7 cellular contexts compared by ENCODE assay signal in genomic region chr19:12720296-12720695, GRCh38. TPM values are rescaled to one million over a fixed set of nuclear protein-coding genes. Genes with fewer than 3 reads are reported as not detected.
A peak's percentile ranks its signal among the peaks of the same experiment; 100 is the strongest.
DNase-seq lines count a peak whose midpoint lies in the region; ATAC-seq, FAIRE-seq and TF ChIP-seq lines count a peak whose summit lies in the region.
"Had no signal": no experiment of that assay in that cellular context is flagged by ENCODE, and none has a peak within 500 bp of the region (broad histone marks: within the 10 kb centered on the region; RNA-seq: fewer than 3 reads in every experiment).

No MANE protein-coding gene starts in this region.

- no peak for FAIRE-seq in K562 (lab: Jason Lieb, UNC)

- in situ Hi-C loops in K562 (cut with MboI): no loop called here

- H3K4me1 ChIP-seq in HUES48 (ENCODE audit: control insufficient read depth, insufficient read depth, low read length) (no peaks in the 10 kb centered on the region), K562 (replicated peaks in 1 of 2; ENCODE audit: control insufficient read depth in 2 of 2, insufficient read depth in 2 of 2, low read length in 2 of 2) (peaks cover 10 to 45% of the 10 kb centered on the region in 2 experiments; a peak in 3 of 5 replicates), thyroid gland (peaks cover 22 to 25% of the 10 kb centered on the region in 2 donors)

- CTCF ChIA-PET in K562 (lab: Yijun Ruan, JAX; ENCODE audit: low intra/inter-chr PET ratio): no interaction called here

- peak overlapping the region; percentile 64 for H3K27ac Mint-ChIP-seq in osteocyte (ENCODE audit: unreplicated experiment)

- H2AFZ ChIP-seq in K562 (ENCODE audit: low read depth, low read length): no peak overlapping the region

- peaks cover 10% of the 10 kb centered on the region for H3K36me3 Mint-ChIP-seq in osteocyte (ENCODE audit: unreplicated experiment)

- H3K36me3 ChIP-seq in HUES48 (ENCODE audit: control insufficient read depth, insufficient read depth, low read length) (peaks cover 43% of the 10 kb centered on the region), K562 (ENCODE audit: control insufficient read depth, insufficient read depth, low read length) (peaks cover 54% of the 10 kb centered on the region), thyroid gland (peaks cover 13 to 20% of the 10 kb centered on the region in 2 donors)

- peaks cover 6% of the 10 kb centered on the region for H3K9me1 ChIP-seq in K562 (ENCODE audit: control insufficient read depth, insufficient read depth, low read length)

- H4K20me1 ChIP-seq in K562 (replicated peaks; ENCODE audit: control insufficient read depth, insufficient read depth, low read length): peaks cover 17% of the 10 kb centered on the region; the same call in 1 of the 2 replicates

- intact Hi-C loops in K562 (cut with micrococcal nuclease): no loop called here
- intact Hi-C loops in thyroid gland (cut with DNase I): no loop called here

- TF ChIP-seq EP300 in K562 (IDR thresholded peaks at IDR 0.05; ENCODE audit: low read length): no peak

- H3K27ac ChIP-seq in HUES48 (ENCODE audit: low read depth, low read length) (no peak overlapping the region), K562 (ENCODE audit: extremely low read depth, low read depth, low read length) (peak overlapping the region; percentile 87; the same call in 1 of the 3 replicates), thyroid gland (no peak overlapping the region)

- TF ChIP-seq CTCF in K562 (IDR thresholded peaks at IDR 0.05 in 2 of 3, conservative IDR thresholded peaks at IDR 0.05 in 1 of 3; ENCODE audit: insufficient read depth in 2 of 3, low read depth in 1 of 3, low read length in 3 of 3) (no peak), osteocyte (IDR thresholded peaks at IDR 0.05) (no peak), thyroid gland (IDR thresholded peaks at IDR 0.05) (no peak)

- POLR2A ChIA-PET in K562 (lab: Yijun Ruan, JAX): interaction anchor here (0.8 to 3.8 kb wide), 5 partner anchors 35 to 74 kb away, joined by 3 to 30 read pairs (median 4); partner anchors contain the start of gene JUNB

- H3K4me1 Mint-ChIP-seq in osteocyte (ENCODE audit: unreplicated experiment): peaks cover 32% of the 10 kb centered on the region

- WGBS in K562 (ENCODE audit: insufficient coverage, low coverage, missing lambda C conversion rate): 90% methylated on average over 10 of the region's 10 CpGs
- 90% methylated on average over 10 of the region's 10 CpGs for WGBS in thyroid gland, 2 donors

- no peaks in the 10 kb centered on the region for H3K9me3 ChIP-seq in HUES48 (ENCODE audit: control insufficient read depth, insufficient read depth, low read length)
- no peaks in the 10 kb centered on the region for H3K9me3 ChIP-seq in K562 (replicated peaks; ENCODE audit: control insufficient read depth, insufficient read depth, low read depth, low read length)
- H3K9me3 ChIP-seq in thyroid gland: no peaks in the 10 kb centered on the region

- peak overlapping the region; percentile 92 for H3K4me2 ChIP-seq in K562 (ENCODE audit: insufficient read depth, low read length)

- H3K27me3 ChIP-seq in HUES48 (ENCODE audit: control insufficient read depth, insufficient read depth, low read length) (no peaks in the 10 kb centered on the region), K562 (ENCODE audit: control insufficient read depth in 2 of 2, insufficient read depth in 2 of 2, low read length in 2 of 2) (no peaks in the 10 kb centered on the region), thyroid gland (no peaks in the 10 kb centered on the region)

- BruUV-seq in K562 (replicated peaks; lab: Mats Ljungman, UMichigan): no TSS peak

- no peak for DNase-seq in K562 (ENCODE audit: extremely low read depth in 1 of 4, low spot score in 3 of 4)
- DNase-seq in osteocyte (ENCODE audit: extremely low spot score, unreplicated experiment): no peak
- DNase-seq in thyroid gland: no peak

- H3K9me3 Mint-ChIP-seq in osteocyte (ENCODE audit: unreplicated experiment): no peaks in the 10 kb centered on the region

- peak overlapping the region; percentile 77 for H3K4me3 Mint-ChIP-seq in osteocyte (ENCODE audit: unreplicated experiment)

- TF ChIP-seq RAD21 in K562 (CRISPR knock-in tag; conservative IDR thresholded peaks at IDR 0.05 in 1 of 2, IDR thresholded peaks at IDR 0.05 in 1 of 2): no peak

- H3K4me3 ChIP-seq in HUES48 (ENCODE audit: low read depth, low read length) (peak overlapping the region; percentile 95), K562 (peak overlapping the region; percentile 82; the same call in 1 of the 2 replicates), thyroid gland (replicated peaks in 1 of 3) (peak overlapping the region in 1 of 3 donors; percentile 90)

- H3K9ac ChIP-seq in HUES48 (ENCODE audit: low read depth, low read length) (no peak overlapping the region), K562 (ENCODE audit: insufficient read depth in 1 of 2, low read depth in 2 of 2, low read length in 2 of 2) (peak overlapping the region; percentile 89 to 99)

- H3K79me2 ChIP-seq in K562 (ENCODE audit: control insufficient read depth, insufficient read depth, low read length): peaks cover 81% of the 10 kb centered on the region

- no peaks in the 10 kb centered on the region for H3K27me3 Mint-ChIP-seq in osteocyte (ENCODE audit: unreplicated experiment)

- TF ChIP-seq POLR2A in K562 (conservative IDR thresholded peaks at IDR 0.05) (no peak), thyroid gland (IDR thresholded peaks at IDR 0.05) (no peak)

- no peak for ATAC-seq in K562
- no peak for ATAC-seq in HG03571 (IDR thresholded peaks at IDR 0.05; ENCODE audit: unreplicated experiment)
- ATAC-seq in GM21825 (IDR thresholded peaks at IDR 0.05; ENCODE audit: unreplicated experiment): no peak

RNA-seq across cellular contexts. Expression of gene TNPO2, which starts 3.4 kb away (rescaled TPM):
- 399 and 932 TPM in 2 replicates for total RNA-seq in K562 (2011; cell fraction: chromatin; rRNA removed; ENCODE audit: low replicate concordance)
- 499 and 534 TPM in 2 replicates for total RNA-seq in K562 (2011; cell fraction: nucleolus; rRNA removed)
- total RNA-seq in K562 (2011; cell fraction: nucleoplasm; rRNA removed): 285 and 332 TPM in 2 replicates
- total RNA-seq in K562 (2014; rRNA removed) (25.7 and 36.2 TPM in 2 replicates), K562 (2014; rRNA removed; fragmentation: Illumina TruSeq; extraction: Trizol) (30.0 and 40.3 TPM in 2 replicates), K562 (2015; rRNA removed; fragmentation: Illumina TruSeq; extraction: Trizol) (53.8 and 55.5 TPM in 2 replicates), K562 (2021) (107 and 126 TPM in 2 replicates), osteocyte (79.0 and 93.3 TPM in 2 replicates), thyroid gland (10 to 100 TPM; 50.8 to 59.8 (median 54.8) TPM)
- polyA plus RNA-seq in K562 (2011; rRNA removed) (88.4 and 110 TPM in 2 replicates), K562 (2014; fragmentation: Illumina TruSeq; extraction: Trizol) (66.6 and 67.0 TPM in 2 replicates), K562 (2014; fragmentation: Nextera tagmentation; extraction: Ambion mirVana) (1 to 10 TPM; 6.0 to 6.3 TPM), K562 (2014; rRNA removed) (78.0 and 80.9 TPM in 2 replicates)
- 74.1 and 101 TPM in 2 replicates for polyA plus RNA-seq in K562 (2011; cell fraction: cytosol; rRNA removed)
- 461 and 669 TPM in 2 replicates for polyA plus RNA-seq in K562 (2011; cell fraction: nucleus; rRNA removed)
- polyA plus RNA-seq in K562 (2012): 50.2 and 61.0 TPM in 2 replicates
- 149 and 177 TPM in 2 replicates for polyA minus RNA-seq in K562 (2011; rRNA and poly(A)+ RNA removed)
- 90.2 and 132 TPM in 2 replicates for polyA minus RNA-seq in K562 (2011; cell fraction: cytosol; rRNA and poly(A)+ RNA removed)
- polyA minus RNA-seq in K562 (2011; cell fraction: nucleus; rRNA and poly(A)+ RNA removed): 220 and 239 TPM in 2 replicates

RNA-seq across cellular contexts. Expression of gene TRIR, which starts 14.2 kb away (rescaled TPM):
- 38.3 and 82.0 TPM in 2 replicates for total RNA-seq in K562 (2011; cell fraction: chromatin; rRNA removed; ENCODE audit: low replicate concordance)
- 75.4 and 76.0 TPM in 2 replicates for total RNA-seq in K562 (2011; cell fraction: nucleolus; rRNA removed)
- 75.5 and 81.6 TPM in 2 replicates for total RNA-seq in K562 (2011; cell fraction: nucleoplasm; rRNA removed)
- 375 and 478 TPM in 2 replicates for total RNA-seq in K562 (2014; rRNA removed)
- 97.4 and 105 TPM in 2 replicates for total RNA-seq in K562 (2014; rRNA removed; fragmentation: Illumina TruSeq; extraction: Trizol)
- total RNA-seq in K562 (2015; rRNA removed; fragmentation: Illumina TruSeq; extraction: Trizol): 127 and 137 TPM in 2 replicates
- total RNA-seq in K562 (2021): 158 and 173 TPM in 2 replicates
- 137 and 153 TPM in 2 replicates for polyA plus RNA-seq in K562 (2011; rRNA removed)
- 153 and 204 TPM in 2 replicates for polyA plus RNA-seq in K562 (2011; cell fraction: cytosol; rRNA removed)
- 104 and 117 TPM in 2 replicates for polyA plus RNA-seq in K562 (2011; cell fraction: nucleus; rRNA removed)
- polyA plus RNA-seq in K562 (2012): 208 and 221 TPM in 2 replicates
- 126 and 135 TPM in 2 replicates for polyA plus RNA-seq in K562 (2014; fragmentation: Illumina TruSeq; extraction: Trizol)
- polyA plus RNA-seq in K562 (2014; fragmentation: Nextera tagmentation; extraction: Ambion mirVana): 10 to 100 TPM; 36.7 to 40.5 TPM
- 487 and 512 TPM in 2 replicates for polyA plus RNA-seq in K562 (2014; rRNA removed)
- polyA minus RNA-seq in K562 (2011; rRNA and poly(A)+ RNA removed): 52.4 and 52.9 TPM in 2 replicates
- 32.0 and 35.9 TPM in 2 replicates for polyA minus RNA-seq in K562 (2011; cell fraction: cytosol; rRNA and poly(A)+ RNA removed)
- 18.3 and 22.5 TPM in 2 replicates for polyA minus RNA-seq in K562 (2011; cell fraction: nucleus; rRNA and poly(A)+ RNA removed)
- 151 and 160 TPM in 2 replicates for total RNA-seq in osteocyte
- 100 to 1,000 TPM; 261 to 416 (median 329) TPM for total RNA-seq in thyroid gland

RNA-seq across cellular contexts. Expression of gene GET3, which starts 17.0 kb away (rescaled TPM):
- total RNA-seq in K562 (2011; cell fraction: chromatin; rRNA removed; ENCODE audit: low replicate concordance): 14.2 and 56.9 TPM in 2 replicates
- total RNA-seq in K562 (2011; cell fraction: nucleolus; rRNA removed): 50.0 and 64.0 TPM in 2 replicates
- 23.1 and 31.1 TPM in 2 replicates for total RNA-seq in K562 (2011; cell fraction: nucleoplasm; rRNA removed)
- 67.7 and 89.3 TPM in 2 replicates for total RNA-seq in K562 (2014; rRNA removed)
- 21.6 and 26.0 TPM in 2 replicates for total RNA-seq in K562 (2014; rRNA removed; fragmentation: Illumina TruSeq; extraction: Trizol)
- 50.1 TPM in 2 replicates for total RNA-seq in K562 (2015; rRNA removed; fragmentation: Illumina TruSeq; extraction: Trizol)
- total RNA-seq in K562 (2021): 51.8 and 55.3 TPM in 2 replicates
- polyA plus RNA-seq in K562 (2011; rRNA removed): 63.5 and 79.5 TPM in 2 replicates
- 84.9 and 186 TPM in 2 replicates for polyA plus RNA-seq in K562 (2011; cell fraction: cytosol; rRNA removed)
- 67.3 and 105 TPM in 2 replicates for polyA plus RNA-seq in K562 (2011; cell fraction: nucleus; rRNA removed)
- 61.4 and 90.6 TPM in 2 replicates for polyA plus RNA-seq in K562 (2012)
- polyA plus RNA-seq in K562 (2014; fragmentation: Illumina TruSeq; extraction: Trizol): 68.4 and 73.2 TPM in 2 replicates
- polyA plus RNA-seq in K562 (2014; fragmentation: Nextera tagmentation; extraction: Ambion mirVana): 10 to 100 TPM in 1 of 2 experiments, 1 to 10 TPM in 1; 8.3 to 29.1 TPM
- polyA plus RNA-seq in K562 (2014; rRNA removed): 83.5 and 85.1 TPM in 2 replicates
- polyA minus RNA-seq in K562 (2011; rRNA and poly(A)+ RNA removed): 26.3 and 49.6 TPM in 2 replicates
- 25.6 and 35.6 TPM in 2 replicates for polyA minus RNA-seq in K562 (2011; cell fraction: cytosol; rRNA and poly(A)+ RNA removed)
- polyA minus RNA-seq in K562 (2011; cell fraction: nucleus; rRNA and poly(A)+ RNA removed): 9.1 and 13.1 TPM in 2 replicates
- total RNA-seq in osteocyte: 72.1 and 77.0 TPM in 2 replicates
- total RNA-seq in thyroid gland: 10 to 100 TPM; 70.7 to 88.8 (median 83.3) TPM

RNA-seq across cellular contexts. Expression of gene FBXW9, which starts 23.9 kb away (rescaled TPM):
- total RNA-seq in K562 (2011; cell fraction: chromatin; rRNA removed; ENCODE audit: low replicate concordance): 11.4 and 40.7 TPM in 2 replicates
- total RNA-seq in K562 (2011; cell fraction: nucleolus; rRNA removed): 34.7 and 36.7 TPM in 2 replicates
- total RNA-seq in K562 (2011; cell fraction: nucleoplasm; rRNA removed): 15.4 and 18.0 TPM in 2 replicates
- total RNA-seq in K562 (2014; rRNA removed): 15.9 and 18.0 TPM in 2 replicates
- 2.0 TPM in 2 replicates for total RNA-seq in K562 (2014; rRNA removed; fragmentation: Illumina TruSeq; extraction: Trizol)
- total RNA-seq in K562 (2015; rRNA removed; fragmentation: Illumina TruSeq; extraction: Trizol): 6.0 and 6.2 TPM in 2 replicates
- total RNA-seq in K562 (2021): 16.8 and 17.3 TPM in 2 replicates
- polyA plus RNA-seq in K562 (2011; rRNA removed): 9.4 and 12.4 TPM in 2 replicates
- polyA plus RNA-seq in K562 (2011; cell fraction: cytosol; rRNA removed): 21.1 and 44.6 TPM in 2 replicates
- 48.4 and 77.6 TPM in 2 replicates for polyA plus RNA-seq in K562 (2011; cell fraction: nucleus; rRNA removed)
- polyA plus RNA-seq in K562 (2012): 9.1 and 13.6 TPM in 2 replicates
- polyA plus RNA-seq in K562 (2014; fragmentation: Illumina TruSeq; extraction: Trizol): 3.6 and 9.1 TPM in 2 replicates
- polyA plus RNA-seq in K562 (2014; fragmentation: Nextera tagmentation; extraction: Ambion mirVana): 1 to 10 TPM in 1 of 2 experiments, under 1 TPM in 1; 0.23 to 1.3 TPM
- polyA plus RNA-seq in K562 (2014; rRNA removed): 19.0 and 21.7 TPM in 2 replicates
- polyA minus RNA-seq in K562 (2011; rRNA and poly(A)+ RNA removed): 2.8 and 3.4 TPM in 2 replicates
- polyA minus RNA-seq in K562 (2011; cell fraction: cytosol; rRNA and poly(A)+ RNA removed): 7.5 and 10.9 TPM in 2 replicates
- 10.2 and 10.4 TPM in 2 replicates for polyA minus RNA-seq in K562 (2011; cell fraction: nucleus; rRNA and poly(A)+ RNA removed)
- 10.9 and 11.4 TPM in 2 replicates for total RNA-seq in osteocyte
- total RNA-seq in thyroid gland: 10 to 100 TPM in 2 of 4 donors, 1 to 10 TPM in 2; 5.9 to 13.7 (median 11.3) TPM

RNA-seq across cellular contexts. Expression of gene BEST2, which starts 31.3 kb away (rescaled TPM):
- total RNA-seq in K562 (2011; cell fraction: chromatin; rRNA removed; ENCODE audit: low replicate concordance): not detected in 2 replicates
- total RNA-seq in K562 (2011; cell fraction: nucleolus; rRNA removed): 0.33 TPM in 1 of 2 replicates, not detected in the other
- not detected in 2 replicates for total RNA-seq in K562 (2011; cell fraction: nucleoplasm; rRNA removed)
- total RNA-seq in K562 (2014; rRNA removed): not detected in 2 replicates
- not detected in 2 replicates for total RNA-seq in K562 (2014; rRNA removed; fragmentation: Illumina TruSeq; extraction: Trizol)
- total RNA-seq in K562 (2015; rRNA removed; fragmentation: Illumina TruSeq; extraction: Trizol): not detected in 2 replicates
- not detected in 2 replicates for total RNA-seq in K562 (2021)
- not detected in 2 replicates for polyA plus RNA-seq in K562 (2011; rRNA removed)
- 0.04 TPM in 1 of 2 replicates, not detected in the other for polyA plus RNA-seq in K562 (2011; cell fraction: cytosol; rRNA removed)
- polyA plus RNA-seq in K562 (2011; cell fraction: nucleus; rRNA removed): not detected in 2 replicates
- polyA plus RNA-seq in K562 (2012): not detected in 2 replicates
- polyA plus RNA-seq in K562 (2014; fragmentation: Illumina TruSeq; extraction: Trizol): not detected in 2 replicates
- not detected for polyA plus RNA-seq in K562 (2014; fragmentation: Nextera tagmentation; extraction: Ambion mirVana)
- polyA plus RNA-seq in K562 (2014; rRNA removed): not detected in 2 replicates
- not detected in 2 replicates for polyA minus RNA-seq in K562 (2011; rRNA and poly(A)+ RNA removed)
- not detected in 2 replicates for polyA minus RNA-seq in K562 (2011; cell fraction: cytosol; rRNA and poly(A)+ RNA removed)
- not detected in 2 replicates for polyA minus RNA-seq in K562 (2011; cell fraction: nucleus; rRNA and poly(A)+ RNA removed)
- total RNA-seq in osteocyte: not detected in 2 replicates
- not detected for total RNA-seq in thyroid gland
- total RNA-seq: dermis microvascular lymphatic vessel endothelial cell had no signal
